1 cellular context compared by ENCODE assay signal in genomic region chr10:102853944-102854694, GRCh38.
A peak's percentile ranks its signal among the peaks of the same experiment; 100 is the strongest.
TF ChIP-seq lines count a peak whose summit lies in the region.

Gene BORCS7 (plus strand): TSS chr10:102854259. CDS start chr10:102854287, 28 bp downstream.

TF ChIP-seq in HepG2, 621 proteins besides CTCF, POLR2A, EP300 and RAD21 (continued from another document):
- TF ChIP-seq MYC (CRISPR knock-in tag; IDR thresholded peaks at IDR 0.05; ENCODE audit: borderline replicate concordance) (peak; percentile 73; the same call in 1 of the 2 replicates), HES4 (CRISPR knock-in tag; IDR thresholded peaks at IDR 0.05; ENCODE audit: borderline replicate concordance) (no peak), ZSCAN20 (CRISPR knock-in tag; IDR thresholded peaks at IDR 0.05; ENCODE audit: borderline replicate concordance) (0 out of 2 replicates have a peak, but pooled peaks have one; percentile 39), PRDM15 (CRISPR knock-in tag; IDR thresholded peaks at IDR 0.05) (peak; percentile 68; the same call in 1 of the 2 replicates), HINFP (CRISPR knock-in tag; IDR thresholded peaks at IDR 0.05; ENCODE audit: low read depth) (peak; percentile 92), SP2 (CRISPR knock-in tag; IDR thresholded peaks at IDR 0.05) (no peak), SOX5 (CRISPR knock-in tag; IDR thresholded peaks at IDR 0.05; ENCODE audit: borderline replicate concordance) (peak; percentile 59), GPN1 (CRISPR knock-in tag; IDR thresholded peaks at IDR 0.05; ENCODE audit: borderline replicate concordance) (no peak)
